Comparison of ENCODE assay signal across 2 cellular contexts in the genomic region with DNA sequence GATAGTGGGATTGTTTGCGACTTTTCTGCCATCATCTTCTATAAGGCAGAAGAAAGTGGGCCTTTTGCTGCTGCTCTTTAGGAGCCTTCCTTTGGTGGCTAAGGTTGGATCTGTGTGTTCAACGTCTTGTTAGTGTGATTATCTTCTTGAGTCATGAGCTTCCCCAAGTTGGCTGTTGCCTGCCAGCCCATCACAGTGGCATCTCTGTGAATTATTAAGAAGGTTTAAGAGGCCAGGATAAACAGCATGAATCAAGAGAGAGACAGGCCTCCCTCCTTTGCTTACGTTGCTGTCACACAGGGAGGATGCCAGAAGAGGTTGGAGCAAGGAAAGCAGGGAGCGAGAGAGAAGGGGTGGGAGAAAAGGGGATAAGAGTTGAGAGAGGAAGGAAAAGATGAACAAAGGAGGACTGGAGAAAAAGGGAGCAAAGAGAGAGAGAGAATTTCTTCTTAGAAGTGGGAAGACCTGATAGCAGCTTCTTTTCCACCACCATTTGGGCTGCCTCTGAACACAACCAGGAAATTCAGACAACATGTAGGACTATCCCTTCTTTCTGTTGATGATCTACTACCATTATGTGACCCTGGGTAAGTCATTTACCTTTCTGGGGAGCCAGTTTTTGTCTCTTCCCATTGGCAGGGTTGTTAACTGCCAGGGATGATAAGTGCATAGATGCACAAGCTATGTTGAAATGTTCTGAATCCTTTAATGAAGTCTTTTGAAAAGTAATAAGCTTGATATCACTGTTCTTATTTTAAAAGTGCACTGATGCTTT.
TF ChIP-seq lines count a peak whose summit lies in the region.

No MANE protein-coding gene starts in this region.

TF ChIP-seq in A549, 52 proteins besides CTCF, POLR2A, EP300 and RAD21:
- TF ChIP-seq GATA3 (IDR thresholded peaks at IDR 0.05; ENCODE audit: borderline replicate concordance) (no peak), CBX2 (IDR thresholded peaks at IDR 0.05; ENCODE audit: borderline replicate concordance, low read depth) (no peak), CHD4 (IDR thresholded peaks at IDR 0.05; ENCODE audit: borderline replicate concordance) (no peak), POLR2AphosphoS2 (conservative IDR thresholded peaks at IDR 0.05; ENCODE audit: low read length) (no peak), RFX5 (IDR thresholded peaks at IDR 0.05) (no peak), RARB (CRISPR knock-in tag; IDR thresholded peaks at IDR 0.05) (no peak), TFCP2L1 (CRISPR knock-in tag; IDR thresholded peaks at IDR 0.05) (no peak)
- TF ChIP-seq, protein P1, sequence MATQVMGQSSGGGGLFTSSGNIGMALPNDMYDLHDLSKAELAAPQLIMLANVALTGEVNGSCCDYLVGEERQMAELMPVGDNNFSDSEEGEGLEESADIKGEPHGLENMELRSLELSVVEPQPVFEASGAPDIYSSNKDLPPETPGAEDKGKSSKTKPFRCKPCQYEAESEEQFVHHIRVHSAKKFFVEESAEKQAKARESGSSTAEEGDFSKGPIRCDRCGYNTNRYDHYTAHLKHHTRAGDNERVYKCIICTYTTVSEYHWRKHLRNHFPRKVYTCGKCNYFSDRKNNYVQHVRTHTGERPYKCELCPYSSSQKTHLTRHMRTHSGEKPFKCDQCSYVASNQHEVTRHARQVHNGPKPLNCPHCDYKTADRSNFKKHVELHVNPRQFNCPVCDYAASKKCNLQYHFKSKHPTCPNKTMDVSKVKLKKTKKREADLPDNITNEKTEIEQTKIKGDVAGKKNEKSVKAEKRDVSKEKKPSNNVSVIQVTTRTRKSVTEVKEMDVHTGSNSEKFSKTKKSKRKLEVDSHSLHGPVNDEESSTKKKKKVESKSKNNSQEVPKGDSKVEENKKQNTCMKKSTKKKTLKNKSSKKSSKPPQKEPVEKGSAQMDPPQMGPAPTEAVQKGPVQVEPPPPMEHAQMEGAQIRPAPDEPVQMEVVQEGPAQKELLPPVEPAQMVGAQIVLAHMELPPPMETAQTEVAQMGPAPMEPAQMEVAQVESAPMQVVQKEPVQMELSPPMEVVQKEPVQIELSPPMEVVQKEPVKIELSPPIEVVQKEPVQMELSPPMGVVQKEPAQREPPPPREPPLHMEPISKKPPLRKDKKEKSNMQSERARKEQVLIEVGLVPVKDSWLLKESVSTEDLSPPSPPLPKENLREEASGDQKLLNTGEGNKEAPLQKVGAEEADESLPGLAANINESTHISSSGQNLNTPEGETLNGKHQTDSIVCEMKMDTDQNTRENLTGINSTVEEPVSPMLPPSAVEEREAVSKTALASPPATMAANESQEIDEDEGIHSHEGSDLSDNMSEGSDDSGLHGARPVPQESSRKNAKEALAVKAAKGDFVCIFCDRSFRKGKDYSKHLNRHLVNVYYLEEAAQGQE (IDR thresholded peaks at IDR 0.05), result peak; percentile 60; the same call in 1 of the 2 replicates
- TF ChIP-seq, protein P2, sequence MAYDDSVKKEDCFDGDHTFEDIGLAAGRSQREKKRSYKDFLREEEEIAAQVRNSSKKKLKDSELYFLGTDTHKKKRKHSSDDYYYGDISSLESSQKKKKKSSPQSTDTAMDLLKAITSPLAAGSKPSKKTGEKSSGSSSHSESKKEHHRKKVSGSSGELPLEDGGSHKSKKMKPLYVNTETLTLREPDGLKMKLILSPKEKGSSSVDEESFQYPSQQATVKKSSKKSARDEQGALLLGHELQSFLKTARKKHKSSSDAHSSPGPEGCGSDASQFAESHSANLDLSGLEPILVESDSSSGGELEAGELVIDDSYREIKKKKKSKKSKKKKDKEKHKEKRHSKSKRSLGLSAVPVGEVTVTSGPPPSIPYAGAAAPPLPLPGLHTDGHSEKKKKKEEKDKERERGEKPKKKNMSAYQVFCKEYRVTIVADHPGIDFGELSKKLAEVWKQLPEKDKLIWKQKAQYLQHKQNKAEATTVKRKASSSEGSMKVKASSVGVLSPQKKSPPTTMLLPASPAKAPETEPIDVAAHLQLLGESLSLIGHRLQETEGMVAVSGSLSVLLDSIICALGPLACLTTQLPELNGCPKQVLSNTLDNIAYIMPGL (CRISPR knock-in tag; IDR thresholded peaks at IDR 0.05; ENCODE audit: borderline replicate concordance), result no peak

TF ChIP-seq in IMR-90, 13 proteins besides CTCF, POLR2A, EP300 and RAD21:
- TF ChIP-seq SMC3 (IDR thresholded peaks at IDR 0.05; ENCODE audit: low read depth, low read length), result no peak
- TF ChIP-seq FOS (IDR thresholded peaks at IDR 0.05; ENCODE audit: low read depth, low read length), result no peak
- TF ChIP-seq MXI1 (IDR thresholded peaks at IDR 0.05; ENCODE audit: borderline replicate concordance, low read depth, low read length), result no peak
- TF ChIP-seq NFE2L2 (IDR thresholded peaks at IDR 0.05; ENCODE audit: low read depth, low read length), result no peak
- no peak for TF ChIP-seq RCOR1 (IDR thresholded peaks at IDR 0.05; ENCODE audit: insufficient replicate concordance, low read length)
- no peak for TF ChIP-seq MAFK (IDR thresholded peaks at IDR 0.05; ENCODE audit: low read depth, low read length)
- TF ChIP-seq CHD1 (IDR thresholded peaks at IDR 0.05; ENCODE audit: low read depth, low read length), result no peak
- TF ChIP-seq, protein P3, sequence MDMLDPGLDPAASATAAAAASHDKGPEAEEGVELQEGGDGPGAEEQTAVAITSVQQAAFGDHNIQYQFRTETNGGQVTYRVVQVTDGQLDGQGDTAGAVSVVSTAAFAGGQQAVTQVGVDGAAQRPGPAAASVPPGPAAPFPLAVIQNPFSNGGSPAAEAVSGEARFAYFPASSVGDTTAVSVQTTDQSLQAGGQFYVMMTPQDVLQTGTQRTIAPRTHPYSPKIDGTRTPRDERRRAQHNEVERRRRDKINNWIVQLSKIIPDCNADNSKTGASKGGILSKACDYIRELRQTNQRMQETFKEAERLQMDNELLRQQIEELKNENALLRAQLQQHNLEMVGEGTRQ (IDR thresholded peaks at IDR 0.05; ENCODE audit: low read depth, low read length), result no peak
- TF ChIP-seq, protein P4, sequence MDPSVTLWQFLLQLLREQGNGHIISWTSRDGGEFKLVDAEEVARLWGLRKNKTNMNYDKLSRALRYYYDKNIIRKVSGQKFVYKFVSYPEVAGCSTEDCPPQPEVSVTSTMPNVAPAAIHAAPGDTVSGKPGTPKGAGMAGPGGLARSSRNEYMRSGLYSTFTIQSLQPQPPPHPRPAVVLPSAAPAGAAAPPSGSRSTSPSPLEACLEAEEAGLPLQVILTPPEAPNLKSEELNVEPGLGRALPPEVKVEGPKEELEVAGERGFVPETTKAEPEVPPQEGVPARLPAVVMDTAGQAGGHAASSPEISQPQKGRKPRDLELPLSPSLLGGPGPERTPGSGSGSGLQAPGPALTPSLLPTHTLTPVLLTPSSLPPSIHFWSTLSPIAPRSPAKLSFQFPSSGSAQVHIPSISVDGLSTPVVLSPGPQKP (IDR thresholded peaks at IDR 0.05; ENCODE audit: borderline replicate concordance, low read depth, low read length), result no peak
- no peak for TF ChIP-seq CEBPB (IDR thresholded peaks at IDR 0.05; ENCODE audit: low read depth, low read length)
- TF ChIP-seq RFX5 (IDR thresholded peaks at IDR 0.05; ENCODE audit: low read depth, low read length), result no peak
- no peak for TF ChIP-seq BHLHE40 (IDR thresholded peaks at IDR 0.05; ENCODE audit: low read depth, low read length)
